In the genomic region with DNA sequence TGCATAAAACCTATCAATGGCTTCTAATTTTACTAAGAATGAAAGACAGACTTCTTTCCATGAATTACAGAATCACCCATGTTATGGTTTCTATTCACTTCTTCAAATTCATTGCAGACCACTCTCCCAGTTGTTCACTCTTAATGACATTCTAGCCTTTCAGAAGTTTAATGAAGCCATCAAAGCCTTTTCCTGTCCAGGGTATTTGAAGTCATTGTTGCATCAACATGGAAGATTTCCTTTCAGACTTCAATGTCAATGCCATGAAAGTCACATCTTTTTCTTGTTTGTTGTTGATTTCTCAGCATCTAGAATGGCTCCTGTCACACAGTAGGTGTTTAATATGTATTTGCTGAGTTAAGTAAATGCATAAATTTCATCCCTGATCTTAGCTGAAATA, we compare ENCODE assay signal across 29 cellular contexts. TPM values are rescaled to one million over a fixed set of nuclear protein-coding genes. Genes with fewer than 3 reads are reported as not detected.
"Had no signal": no experiment of that assay in that cellular context is flagged by ENCODE, and none has a peak within 500 bp of the region (broad histone marks: within the 10 kb centered on the region; RNA-seq: fewer than 3 reads in every experiment).

No MANE protein-coding gene starts in this region.

- H3K4me3 ChIP-seq: body of pancreas, colonic mucosa, dorsolateral prefrontal cortex had no signal

- H3K27ac Mint-ChIP-seq: activated B cell treated with CpG ODN at 0.5 μM for 24 hours; activated CD8-positive, alpha-beta T cell treated with anti-CD3 and anti-CD28 coated beads for 36 hours; activated naive CD8-positive, alpha-beta T cell; activated T-helper 17 cell treated with anti-CD3 and anti-CD28 coated beads, Interleukin-2, amount 50 U/mL, for 72 hours; endodermal cell had no signal

- H3K27me3 ChIP-seq: body of pancreas, colonic mucosa, dorsolateral prefrontal cortex had no signal

- H3K27me3 Mint-ChIP-seq: activated B cell treated with CpG ODN at 0.5 μM for 24 hours; activated CD8-positive, alpha-beta T cell treated with anti-CD3 and anti-CD28 coated beads for 36 hours; activated naive CD8-positive, alpha-beta T cell; activated T-helper 17 cell treated with anti-CD3 and anti-CD28 coated beads, Interleukin-2, amount 50 U/mL, for 72 hours had no signal

- H3K4me1 ChIP-seq: body of pancreas, colonic mucosa had no signal

- DNase-seq: activated B cell treated with CpG ODN at 0.5 μM for 24 hours; activated CD4-positive, alpha-beta T cell treated with anti-CD3 and anti-CD28 coated beads for 48 hours; activated CD4-positive, alpha-beta T cell treated with anti-CD3 and anti-CD28 coated beads, Interleukin-2, amount 50 U/mL, for 1 hour; activated CD4-positive, alpha-beta T cell treated with anti-CD3 and anti-CD28 coated beads, Interleukin-2, amount 50 U/mL, for 48 hours; activated CD8-positive, alpha-beta memory T cell treated with anti-CD3 and anti-CD28 coated beads for 24 hours; activated CD8-positive, alpha-beta T cell treated with anti-CD3 and anti-CD28 coated beads for 36 hours; activated effector memory CD4-positive, alpha-beta T cell treated with Interleukin-2 at 50 U/mL for 16 hours; activated gamma-delta T cell treated with Interleukin-2 at 50 U/mL for 16 hours; activated naive CD4-positive, alpha-beta T cell treated with anti-CD3 and anti-CD28 coated beads, Interleukin-2, amount 50 U/mL, for 16 hours; activated naive CD4-positive, alpha-beta T cell treated with Interleukin-2 at 50 U/mL for 16 hours; activated T-cell treated with anti-CD3 and anti-CD28 coated beads, Interleukin-2, amount 50 U/mL, for 4 hours; amniotic stem cell; anterior cingulate cortex; body of pancreas; central memory CD4-positive, alpha-beta T cell; cerebellar nuclear complex; colonic mucosa; dorsolateral prefrontal cortex; effector memory CD4-positive, alpha-beta T cell; endodermal cell; head of caudate nucleus; hippocampal formation; T-helper 9 cell; WERI-Rb-1 had no signal

- H3K27ac ChIP-seq: body of pancreas, colonic mucosa, dorsolateral prefrontal cortex, WERI-Rb-1 had no signal

- H3K4me1 Mint-ChIP-seq: activated T-helper 17 cell treated with anti-CD3 and anti-CD28 coated beads, Interleukin-2, amount 50 U/mL, for 72 hours; endodermal cell had no signal

- ATAC-seq: activated CD4-positive, CD25-positive, alpha-beta regulatory T cell treated with anti-CD3 and anti-CD28 coated beads, Interleukin-2, amount 50 U/mL, for 24 hours; activated CD8-positive, alpha-beta T cell treated with anti-CD3 and anti-CD28 coated beads for 36 hours; activated T-cell treated with anti-CD3 and anti-CD28 coated beads, Interleukin-2, amount 50 U/mL, for 4 hours; activated T-helper 17 cell treated with anti-CD3 and anti-CD28 coated beads, Interleukin-2, amount 50 U/mL, for 72 hours; esophagus mucosa had no signal

- FAIRE-seq: frontal cortex had no signal

- H3K36me3 ChIP-seq: colonic mucosa, WERI-Rb-1 had no signal

- H3K4me3 Mint-ChIP-seq: activated B cell treated with CpG ODN at 0.5 μM for 24 hours; activated CD8-positive, alpha-beta T cell treated with anti-CD3 and anti-CD28 coated beads for 36 hours; activated naive CD8-positive, alpha-beta T cell; activated T-cell treated with anti-CD3 and anti-CD28 coated beads, Interleukin-2, amount 50 U/mL, for 4 hours; activated T-helper 17 cell treated with anti-CD3 and anti-CD28 coated beads, Interleukin-2, amount 50 U/mL, for 72 hours; endodermal cell had no signal

- H3K9me3 ChIP-seq: body of pancreas, colonic mucosa had no signal

- H3K36me3 Mint-ChIP-seq: activated naive CD8-positive, alpha-beta T cell had no signal

- H3K9me3 Mint-ChIP-seq: activated B cell treated with CpG ODN at 0.5 μM for 24 hours; activated CD8-positive, alpha-beta T cell treated with anti-CD3 and anti-CD28 coated beads for 36 hours; activated T-cell treated with anti-CD3 and anti-CD28 coated beads, Interleukin-2, amount 50 U/mL, for 4 hours; activated T-helper 17 cell treated with anti-CD3 and anti-CD28 coated beads, Interleukin-2, amount 50 U/mL, for 72 hours; endodermal cell had no signal

RNA-seq across cellular contexts. Expression of a gene that starts 48.1 kb away (rescaled TPM):
- total RNA-seq: activated B cell treated with CpG ODN at 0.5 μM for 24 hours; activated CD8-positive, alpha-beta T cell treated with anti-CD3 and anti-CD28 coated beads for 36 hours had no signal
